ENCODE assay signal across 22 cellular contexts in genomic region chr12:1580526-1580925, GRCh38. TPM values are rescaled to one million over a fixed set of nuclear protein-coding genes. Genes with fewer than 3 reads are reported as not detected.
"Had no signal": no experiment of that assay in that cellular context is flagged by ENCODE, and none has a peak within 500 bp of the region (broad histone marks: within the 10 kb centered on the region; RNA-seq: fewer than 3 reads in every experiment).

No MANE protein-coding gene starts in this region.

- H3K9me3 ChIP-seq: lower lobe of right lung, upper lobe of left lung had no signal

- ATAC-seq: activated T-cell treated with anti-CD3 and anti-CD28 coated beads, Interleukin-2, amount 50 U/mL, for 72 hours; left lobe of liver; naive thymus-derived CD4-positive, alpha-beta T cell; stimulated activated naive B cell treated with anti-CD40 and anti-IgM and Interleukin-4, amounts not matched to agents 10 μg/mL and 1 μg/mL and 100 μg/mL, for 72 hours; T-helper 17 cell had no signal

- H3K27ac Mint-ChIP-seq: activated CD4-positive, alpha-beta memory T cell treated with anti-CD3 and anti-CD28 coated beads for 36 hours; activated naive CD4-positive, alpha-beta T cell treated with anti-CD3 and anti-CD28 coated beads for 36 hours; activated naive CD8-positive, alpha-beta T cell treated with anti-CD3 and anti-CD28 coated beads, Interleukin-2, amount 10 ng/mL, durations not matched to agents 7 days and 5 days; activated T-cell treated with anti-CD3 and anti-CD28 coated beads, Interleukin-2, amount 50 U/mL, for 72 hours; progenitor cell of endocrine pancreas; stimulated activated naive B cell treated with anti-CD40 and anti-IgM and Interleukin-4, amounts not matched to agents 10 μg/mL and 1 μg/mL and 100 μg/mL, for 72 hours; T-helper 17 cell had no signal

- H3K36me3 ChIP-seq: lower lobe of right lung, upper lobe of left lung had no signal

- H3K4me3 ChIP-seq: lower lobe of right lung, upper lobe of left lung had no signal

- H3K27me3 Mint-ChIP-seq: activated CD4-positive, alpha-beta memory T cell treated with anti-CD3 and anti-CD28 coated beads for 36 hours; activated naive CD8-positive, alpha-beta T cell treated with anti-CD3 and anti-CD28 coated beads, Interleukin-2, amount 10 ng/mL, durations not matched to agents 7 days and 5 days; stimulated activated naive B cell treated with anti-CD40 and anti-IgM and Interleukin-4, amounts not matched to agents 10 μg/mL and 1 μg/mL and 100 μg/mL, for 72 hours; T-helper 17 cell had no signal

- H3K27ac ChIP-seq: lower lobe of right lung, upper lobe of left lung had no signal

- H3K4me3 Mint-ChIP-seq: activated CD4-positive, alpha-beta memory T cell treated with anti-CD3 and anti-CD28 coated beads for 36 hours; activated naive CD4-positive, alpha-beta T cell treated with anti-CD3 and anti-CD28 coated beads for 36 hours; activated naive CD8-positive, alpha-beta T cell treated with anti-CD3 and anti-CD28 coated beads, Interleukin-2, amount 10 ng/mL, durations not matched to agents 7 days and 5 days; activated T-cell treated with anti-CD3 and anti-CD28 coated beads, Interleukin-2, amount 50 U/mL, for 72 hours; naive thymus-derived CD4-positive, alpha-beta T cell; stimulated activated naive B cell treated with anti-CD40 and anti-IgM and Interleukin-4, amounts not matched to agents 10 μg/mL and 1 μg/mL and 100 μg/mL, for 72 hours; T-helper 17 cell had no signal

- H3K9me3 Mint-ChIP-seq: activated CD4-positive, alpha-beta memory T cell treated with anti-CD3 and anti-CD28 coated beads for 36 hours; activated naive CD4-positive, alpha-beta T cell treated with anti-CD3 and anti-CD28 coated beads for 36 hours; activated naive CD8-positive, alpha-beta T cell treated with anti-CD3 and anti-CD28 coated beads, Interleukin-2, amount 10 ng/mL, durations not matched to agents 7 days and 5 days; activated T-cell treated with anti-CD3 and anti-CD28 coated beads, Interleukin-2, amount 50 U/mL, for 72 hours; naive thymus-derived CD4-positive, alpha-beta T cell; stimulated activated naive B cell treated with anti-CD40 and anti-IgM and Interleukin-4, amounts not matched to agents 10 μg/mL and 1 μg/mL and 100 μg/mL, for 72 hours had no signal

- FAIRE-seq: bronchial epithelial cell had no signal

- DNase-seq: activated CD4-positive, alpha-beta memory T cell treated with anti-CD3 and anti-CD28 coated beads for 36 hours; activated CD4-positive, alpha-beta T cell treated with anti-CD3 and anti-CD28 coated beads for 48 hours; activated effector memory CD4-positive, alpha-beta T cell treated with Interleukin-2 at 50 U/mL for 16 hours; activated naive CD4-positive, alpha-beta T cell treated with anti-CD3 and anti-CD28 coated beads for 36 hours; activated naive CD8-positive, alpha-beta T cell treated with anti-CD3 and anti-CD28 coated beads, Interleukin-2, amount 10 ng/mL, durations not matched to agents 7 days and 5 days; activated T-cell treated with anti-CD3 and anti-CD28 coated beads, Interleukin-2, amount 50 U/mL, for 72 hours; amniotic stem cell; cerebellar nuclear complex; cortex of kidney; effector CD4-positive, alpha-beta T cell; erythroblast; foreskin fibroblast; lower lobe of right lung; naive thymus-derived CD4-positive, alpha-beta T cell; stimulated activated CD4-positive, alpha-beta T cell treated with anti-CD3 and anti-CD28 coated beads, Interleukin-2, amount 100 ng/mL, for 48 hours; stimulated activated CD8-positive, alpha-beta memory T cell treated with anti-CD3 and anti-CD28 coated beads, Interleukin-4, amount 100 ng/mL, for 48 hours; stimulated activated naive B cell treated with anti-CD40 and anti-IgM and Interleukin-4, amounts not matched to agents 10 μg/mL and 1 μg/mL and 100 μg/mL, for 72 hours; T-helper 17 cell; upper lobe of left lung had no signal

- H3K36me3 Mint-ChIP-seq: activated CD4-positive, alpha-beta memory T cell treated with anti-CD3 and anti-CD28 coated beads for 36 hours; activated naive CD8-positive, alpha-beta T cell treated with anti-CD3 and anti-CD28 coated beads, Interleukin-2, amount 10 ng/mL, durations not matched to agents 7 days and 5 days had no signal

- H3K27me3 ChIP-seq: upper lobe of left lung had no signal

RNA-seq across cellular contexts. Expression of gene WNT5B, which starts 48.5 kb away (rescaled TPM):
- total RNA-seq: activated CD4-positive, alpha-beta memory T cell treated with anti-CD3 and anti-CD28 coated beads for 36 hours; activated naive CD4-positive, alpha-beta T cell treated with anti-CD3 and anti-CD28 coated beads for 36 hours; activated naive CD8-positive, alpha-beta T cell treated with anti-CD3 and anti-CD28 coated beads, Interleukin-2, amount 10 ng/mL, durations not matched to agents 7 days and 5 days; T-helper 17 cell had no signal
- polyA plus RNA-seq: naive thymus-derived CD4-positive, alpha-beta T cell had no signal
